ENCODE assay signal across 8 cellular contexts in the genomic region with DNA sequence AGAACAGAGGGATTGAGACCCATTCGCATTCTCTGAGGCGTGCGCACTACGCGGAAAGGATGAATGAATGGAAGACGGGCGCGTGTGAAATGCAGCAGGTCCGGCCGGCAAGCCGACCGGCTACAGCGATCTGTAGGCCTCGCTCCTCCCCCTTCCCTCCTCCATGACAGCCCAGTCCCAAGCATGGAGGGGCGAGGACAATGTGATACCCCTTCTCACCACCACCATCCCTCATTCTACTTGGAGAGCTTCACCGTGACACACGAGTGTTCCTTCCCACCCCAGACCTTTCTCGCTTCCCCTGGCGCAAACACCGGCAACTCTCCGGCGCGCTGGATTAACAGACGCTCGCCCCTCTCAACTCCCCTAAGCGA. TPM values are rescaled to one million over a fixed set of nuclear protein-coding genes. Genes with fewer than 3 reads are reported as not detected.
DNase-seq lines count a peak whose midpoint lies in the region; TF ChIP-seq lines count a peak whose summit lies in the region.

No MANE protein-coding gene starts in this region.

- peaks cover 37% of the 10 kb centered on the region for H3K4me1 Mint-ChIP-seq in activated T-helper 2 cell treated with anti-CD3 and anti-CD28 coated beads, Interferon-gamma antibody, Interleukin-2, Interleukin-4, amounts not matched to agents 10 μg/mL and 5 μg/mL and 100 μg/mL, durations not matched to agents 14 hours and 24 hours and 36 hours (ENCODE audit: low read depth)
- H3K4me1 Mint-ChIP-seq in nephron progenitor cell, result peaks cover 16% of the 10 kb centered on the region

- H3K27ac ChIP-seq in stomach, result peak overlapping the region; percentile 95 to 98 (median 97)

- no peak for TF ChIP-seq POLR2A in stomach (IDR thresholded peaks at IDR 0.05)

- no peak for TF ChIP-seq EP300 in stomach (IDR thresholded peaks at IDR 0.05)

- H3K4me3 Mint-ChIP-seq in activated T-helper 2 cell treated with anti-CD3 and anti-CD28 coated beads, Interferon-gamma antibody, Interleukin-2, Interleukin-4, amounts not matched to agents 10 μg/mL and 5 μg/mL and 100 μg/mL, durations not matched to agents 14 hours and 24 hours and 36 hours (ENCODE audit: low read depth), result peak overlapping the region; percentile 92
- H3K4me3 Mint-ChIP-seq in nephron progenitor cell, result peak overlapping the region; percentile 96

- H3K27me3 ChIP-seq in stomach, result no peaks in the 10 kb centered on the region

- 0 to 1% (median 0%) methylated on average over 24 to 26 of the region's 26 CpGs for WGBS in stomach, 5 donors

- peak overlapping the region; percentile 95 for H3K27ac Mint-ChIP-seq in activated T-helper 2 cell treated with anti-CD3 and anti-CD28 coated beads, Interferon-gamma antibody, Interleukin-2, Interleukin-4, amounts not matched to agents 10 μg/mL and 5 μg/mL and 100 μg/mL, durations not matched to agents 14 hours and 24 hours and 36 hours
- peak overlapping the region; percentile 98 for H3K27ac Mint-ChIP-seq in nephron progenitor cell

- H3K36me3 Mint-ChIP-seq in activated T-helper 2 cell treated with anti-CD3 and anti-CD28 coated beads, Interferon-gamma antibody, Interleukin-2, Interleukin-4, amounts not matched to agents 10 μg/mL and 5 μg/mL and 100 μg/mL, durations not matched to agents 14 hours and 24 hours and 36 hours (ENCODE audit: low read depth), result peaks cover 41% of the 10 kb centered on the region
- peaks cover 52% of the 10 kb centered on the region for H3K36me3 Mint-ChIP-seq in nephron progenitor cell (ENCODE audit: low read depth)

- H3K9me3 Mint-ChIP-seq in activated T-helper 2 cell treated with anti-CD3 and anti-CD28 coated beads, Interferon-gamma antibody, Interleukin-2, Interleukin-4, amounts not matched to agents 10 μg/mL and 5 μg/mL and 100 μg/mL, durations not matched to agents 14 hours and 24 hours and 36 hours, result peaks cover 10% of the 10 kb centered on the region
- H3K9me3 Mint-ChIP-seq in nephron progenitor cell, result peaks cover 64% of the 10 kb centered on the region

- no peaks in the 10 kb centered on the region for H3K9me3 ChIP-seq in stomach

- intact Hi-C loops in activated T-helper 2 cell treated with anti-CD3 and anti-CD28 coated beads, Interferon-gamma antibody, Interleukin-2, Interleukin-4, amounts not matched to agents 10 μg/mL and 5 μg/mL and 100 μg/mL, durations not matched to agents 14 hours and 24 hours and 36 hours (cut with micrococcal nuclease), result loop anchor here (1.0 to 10.0 kb wide), 5 partner anchors 127 to 668 kb away; a partner anchor contains a TSS
- intact Hi-C loops in stomach (cut with DNase I; ENCODE audit: low total_unique reads), result no loop called here

- no peaks in the 10 kb centered on the region for H3K27me3 Mint-ChIP-seq in activated T-helper 2 cell treated with anti-CD3 and anti-CD28 coated beads, Interferon-gamma antibody, Interleukin-2, Interleukin-4, amounts not matched to agents 10 μg/mL and 5 μg/mL and 100 μg/mL, durations not matched to agents 14 hours and 24 hours and 36 hours (ENCODE audit: low read depth)
- H3K27me3 Mint-ChIP-seq in nephron progenitor cell (ENCODE audit: low read depth, poor library complexity), result peaks cover 5% of the 10 kb centered on the region

- no peak for TF ChIP-seq CTCF in GM20000 (IDR thresholded peaks at IDR 0.05; ENCODE audit: extremely low read depth, missing control alignments)
- TF ChIP-seq CTCF in fibroblast of the aortic adventitia (IDR thresholded peaks at IDR 0.05; ENCODE audit: insufficient read depth, low read length), result no peak
- no peak for TF ChIP-seq CTCF in nephron progenitor cell (IDR thresholded peaks at IDR 0.05)
- no peak for TF ChIP-seq CTCF in stomach (IDR thresholded peaks at IDR 0.05)

- H3K36me3 ChIP-seq in stomach, result peaks cover 0 to 12% (median 7%) of the 10 kb centered on the region in 4 donors

- peaks cover 6 to 51% (median 26%) of the 10 kb centered on the region in 4 donors for H3K4me1 ChIP-seq in stomach

- DNase-seq in D341Med (ENCODE audit: low spot score) (peak; percentile 83), GM20000 (ENCODE audit: low spot score) (peak; percentile 67), HUDEP-2 (lab: John Stamatoyannopoulos, UW; ENCODE audit: unreplicated experiment in 76 of 76) (peak in 73 of 76 experiments; percentile 8 to 78 (median 62)), RKO (ENCODE audit: low spot score) (peak; percentile 87), fibroblast of the aortic adventitia (ENCODE audit: low read depth) (peak; percentile 67), nephron progenitor cell (peak; percentile 69), stomach (peak; percentile 65)
- peak; percentile 67 for DNase-seq in activated T-helper 2 cell treated with anti-CD3 and anti-CD28 coated beads, Interferon-gamma antibody, Interleukin-2, Interleukin-4, amounts not matched to agents 10 μg/mL and 5 μg/mL and 100 μg/mL, durations not matched to agents 14 hours and 24 hours and 36 hours (ENCODE audit: low spot score)

- peak overlapping the region; percentile 93 for H3K4me3 ChIP-seq in fibroblast of the aortic adventitia (ENCODE audit: low read depth, low read length)
- peak overlapping the region; percentile 90 to 100 (median 98) for H3K4me3 ChIP-seq in stomach

RNA-seq across cellular contexts. Expression of a gene that starts 0.8 kb away (rescaled TPM):
- 142 and 153 TPM in 2 replicates for total RNA-seq in activated T-helper 2 cell treated with anti-CD3 and anti-CD28 coated beads, Interferon-gamma antibody, Interleukin-2, Interleukin-4, amounts not matched to agents 10 μg/mL and 5 μg/mL and 100 μg/mL, durations not matched to agents 14 hours and 24 hours and 36 hours
- total RNA-seq in fibroblast of the aortic adventitia (ENCODE audit: low replicate concordance) (128 and 160 TPM in 2 replicates), stomach (100 to 1,000 TPM in 1 of 5 donors, 10 to 100 TPM in 3, 1 to 10 TPM in 1; 7.0 to 148 (median 52.4) TPM)
- 10 to 100 TPM; 14.9 to 61.7 (median 54.5) TPM for polyA plus RNA-seq in stomach

Comparison
In these comparisons a context has a peak if more than half of its experiments do, and no peak if none do; other contexts are left out.
1. Peak in every context shown above with its lines: DNase-seq, H3K4me3 ChIP-seq and H3K27ac ChIP-seq.